In the genomic region with DNA sequence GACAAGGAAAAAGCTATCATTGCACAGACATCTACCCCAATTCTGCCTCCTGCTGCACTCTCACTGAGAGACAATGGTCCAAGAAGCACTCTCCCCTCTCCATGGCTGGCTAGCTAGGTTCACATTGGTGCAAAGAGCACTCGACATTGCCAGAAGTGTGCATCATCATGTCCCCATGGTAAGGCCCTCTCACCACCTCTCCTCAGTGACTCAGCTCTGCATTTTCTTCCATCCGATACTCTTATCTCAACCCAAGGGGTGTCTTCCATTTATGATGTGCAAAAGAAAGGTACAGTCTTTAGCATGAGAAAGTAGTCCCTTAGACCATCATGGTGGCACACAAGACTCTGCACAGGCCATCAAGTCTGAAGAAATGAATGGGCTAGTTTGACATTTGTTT, we compare ENCODE assay signal across 8 cellular contexts. TPM values are rescaled to one million over a fixed set of nuclear protein-coding genes. Genes with fewer than 3 reads are reported as not detected.
"Had no signal": no experiment of that assay in that cellular context is flagged by ENCODE, and none has a peak within 500 bp of the region (broad histone marks: within the 10 kb centered on the region; RNA-seq: fewer than 3 reads in every experiment).

No MANE protein-coding gene starts in this region.

- H3K4me2 ChIP-seq: GM23338 had no signal

- FAIRE-seq: H1, H54, HTR-8/SVneo had no signal

- DNase-seq: H9, HCEC 1CT, IMR-90, KBM-7 had no signal

- H2AFZ ChIP-seq: GM23338 had no signal

- H3K4me3 ChIP-seq: GM23338 had no signal

RNA-seq across cellular contexts. Expression of a gene that starts 46.9 kb away (rescaled TPM):
- polyA plus RNA-seq: GM23338, IMR-90 had no signal
